Comparison of ENCODE assay signal across 23 cellular contexts in the genomic region with DNA sequence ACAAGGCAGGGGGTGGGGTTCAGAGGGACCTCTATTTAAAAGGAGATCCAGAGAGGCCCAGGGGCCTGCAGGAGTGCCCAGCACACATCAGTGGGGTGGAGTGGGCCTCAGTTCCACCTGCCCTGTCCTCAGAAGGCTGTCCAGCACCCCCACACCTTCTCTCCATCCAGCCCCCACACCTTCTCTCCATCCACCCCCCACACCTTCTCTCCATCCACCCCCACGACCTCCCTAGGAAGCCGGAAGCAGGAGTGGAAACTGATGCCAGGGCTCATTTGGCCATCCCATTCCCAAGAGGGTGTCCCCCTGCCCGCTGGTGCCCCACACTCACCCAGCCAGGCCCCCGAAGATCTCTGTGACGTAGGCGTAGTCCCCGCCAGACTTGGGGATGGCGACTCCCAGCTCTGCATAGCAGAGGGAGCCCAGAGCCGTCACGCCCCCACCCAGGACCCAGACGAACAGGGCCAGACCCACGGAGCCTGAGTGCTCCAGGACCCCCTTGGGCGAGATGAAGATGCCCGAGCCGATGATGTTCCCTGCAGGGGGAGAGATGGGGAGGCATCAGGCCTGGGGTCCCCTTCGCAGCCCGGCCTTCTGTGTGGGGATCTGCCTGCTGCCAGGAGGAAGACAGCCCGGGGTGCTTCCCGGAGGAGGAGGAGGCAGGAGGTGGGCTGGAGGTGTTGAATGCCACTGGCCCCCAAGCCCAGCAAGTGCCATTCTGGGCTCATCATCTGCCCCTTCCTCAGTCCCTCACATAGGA. TPM values are rescaled to one million over a fixed set of nuclear protein-coding genes. Genes with fewer than 3 reads are reported as not detected.
"Had no signal": no experiment of that assay in that cellular context is flagged by ENCODE, and none has a peak within 500 bp of the region (broad histone marks: within the 10 kb centered on the region; RNA-seq: fewer than 3 reads in every experiment).

No MANE protein-coding gene starts in this region.

- DNase-seq: Kasumi-1, MM.1S, NCI-H1436, NCI-H187, NCI-H2029, NCI-H2081 treated with DMSO at 0.1 percent for 48 hours, NCI-H2171, NCI-H226, NCI-H446, NCI-H510A, NCI-H69, NCI-H774, PC-3, SHP77 treated with DMSO at 0.1 percent for 48 hours, SJCRH30, SW 1271 had no signal

- H3K27ac ChIP-seq: KMS-11, RWPE1, SJCRH30 had no signal

- H3K4me1 ChIP-seq: SJCRH30 had no signal

- FAIRE-seq: K562 had no signal

- H3K4me2 ChIP-seq: KMS-11 had no signal

- H3K9me3 ChIP-seq: SJCRH30 had no signal

- ATAC-seq: PC-3 had no signal

- H3K4me3 ChIP-seq: K562, SJCRH30 had no signal

- H3K9ac ChIP-seq: KMS-11 had no signal

- H3K9me3 Mint-ChIP-seq: IgD-negative memory B cell had no signal

- H3K36me3 Mint-ChIP-seq: IgD-negative memory B cell had no signal

- H3K36me3 ChIP-seq: SJCRH30 had no signal

- H3K27ac Mint-ChIP-seq: IgD-negative memory B cell had no signal

RNA-seq across cellular contexts. Expression of gene SLC7A10, which starts 10.0 kb away (rescaled TPM):
- total RNA-seq: HT1080, K562, M059J, OCI-LY7, PC-3, SJCRH30 had no signal
- polyA plus RNA-seq: IgD-negative memory B cell had no signal

RNA-seq across cellular contexts. Expression of gene LRP3, which starts 21.5 kb away (rescaled TPM):
- total RNA-seq: OCI-LY7 had no signal
- polyA plus RNA-seq: IgD-negative memory B cell, K562 had no signal
